In the genomic region with DNA sequence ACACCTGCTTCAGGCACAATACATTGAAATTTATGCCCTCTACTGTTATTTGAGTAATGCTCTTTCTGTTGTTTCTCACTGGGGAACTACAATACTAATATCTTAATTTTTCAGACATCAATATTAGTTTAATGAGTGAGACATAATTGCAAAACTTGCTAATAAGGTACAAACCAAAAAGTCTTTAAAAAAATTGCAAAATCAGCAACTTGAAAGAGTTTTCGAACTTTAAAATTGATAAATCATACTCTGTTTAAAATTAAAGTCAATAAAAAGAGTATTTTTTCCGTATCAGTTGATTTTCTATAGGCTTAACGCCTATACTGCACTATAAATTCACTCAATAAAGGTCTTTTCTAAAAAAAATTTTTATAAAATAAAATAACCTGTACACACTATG, we compare ENCODE assay signal across 11 cellular contexts.
"Had no signal": no experiment of that assay in that cellular context is flagged by ENCODE, and none has a peak within 500 bp of the region (broad histone marks: within the 10 kb centered on the region; RNA-seq: fewer than 3 reads in every experiment).

No MANE protein-coding gene starts in this region.

- ATAC-seq: GM23338, HCT116 had no signal

- H3K36me3 ChIP-seq: HAP-1 had no signal

- FAIRE-seq: H1, H54 had no signal

- H3K9me3 ChIP-seq: HAP-1 had no signal

- H3K4me3 ChIP-seq: GM23248, GM23338, HAP-1 had no signal

- H3K9ac ChIP-seq: GM23248 had no signal

- H2AFZ ChIP-seq: GM23248, GM23338 had no signal

- H3K27ac ChIP-seq: GM23248 had no signal

- H3K4me2 ChIP-seq: GM23338 had no signal

- DNase-seq: GM23248, GOT3, H7, H9, HCEC 1CT, HFFc6 had no signal

- H3K4me1 ChIP-seq: HAP-1 had no signal
